ENCODE assay signal across 8 cellular contexts in genomic region chr4:113547487-113548042, GRCh38.
A peak's percentile ranks its signal among the peaks of the same experiment; 100 is the strongest.
DNase-seq lines count a peak whose midpoint lies in the region; ATAC-seq, FAIRE-seq and TF ChIP-seq lines count a peak whose summit lies in the region.

No MANE protein-coding gene starts in this region.

- H3K36me3 ChIP-seq in BE2C (no peaks in the 10 kb centered on the region), kidney (ENCODE audit: control insufficient read depth in 1 of 2, insufficient read depth in 2 of 2, low read length in 2 of 2) (no peaks in the 10 kb centered on the region)

- H3K4me3 ChIP-seq in BE2C (ENCODE audit: low read depth, low read length) (no peak overlapping the region), kidney (ENCODE audit: low read length in 2 of 2) (no peak overlapping the region)

- no peak overlapping the region for H3K9ac ChIP-seq in kidney (ENCODE audit: low read length in 2 of 2)

- no peaks in the 10 kb centered on the region for H3K9me3 Mint-ChIP-seq in activated B cell treated with CpG ODN at 0.5 μM for 24 hours

- peak; percentile 87 for DNase-seq in BE2C
- DNase-seq in GM19238 (ENCODE audit: insufficient read length, low spot score), result peak; percentile 43
- DNase-seq in NCI-H446 treated with DMSO at 0.1 percent for 48 hours (lab: John Stamatoyannopoulos, UW), result peak; percentile 81
- DNase-seq in activated B cell treated with CpG ODN at 0.5 μM for 24 hours, result peak; percentile 62
- DNase-seq in caudate nucleus (lab: John Stamatoyannopoulos, UW), result peak in 60 of 61 donors; percentile 5 to 87 (median 59)
- DNase-seq in kidney, result peak; percentile 92
- peak; percentile 69 to 84 (median 78) for DNase-seq in stimulated activated CD4-positive, alpha-beta T cell treated with anti-CD3 and anti-CD28 coated beads, Interleukin-1b, Interleukin-23, amount 100 ng/mL, for 24 hours (ENCODE audit: low read depth in 4 of 4, low spot score in 1 of 4)

- H3K9me3 ChIP-seq in BE2C (no peaks in the 10 kb centered on the region), kidney (ENCODE audit: control insufficient read depth in 1 of 2, low read length in 2 of 2) (no peaks in the 10 kb centered on the region)

- POLR2A ChIA-PET in activated B cell treated with CpG ODN at 0.5 μM for 24 hours (lab: Charles Lee), result interaction anchor here (0.6 to 3.1 kb wide), 17 partner anchors 12 to 289 kb away, joined by 3 to 86 read pairs (median 4); partner anchors contain the start of gene CAMK2D

- H3K27me3 ChIP-seq in BE2C, result no peaks in the 10 kb centered on the region

- peaks cover 35% of the 10 kb centered on the region for H3K36me3 Mint-ChIP-seq in activated B cell treated with CpG ODN at 0.5 μM for 24 hours (ENCODE audit: low read depth)

- H3K4me1 Mint-ChIP-seq in activated B cell treated with CpG ODN at 0.5 μM for 24 hours, result peaks cover 23% of the 10 kb centered on the region

- H3K4me3 Mint-ChIP-seq in activated B cell treated with CpG ODN at 0.5 μM for 24 hours, result no peak overlapping the region

- H3K27ac ChIP-seq in caudate nucleus (ENCODE audit: low read depth, low read length) (no peak overlapping the region), kidney (ENCODE audit: low read depth in 2 of 2, low read length in 2 of 2) (peak overlapping the region; percentile 27 to 73)

- CTCF ChIA-PET in activated B cell treated with CpG ODN at 0.5 μM for 24 hours (lab: Charles Lee), result interaction anchor here (0.6 to 2.2 kb wide), 39 partner anchors 8 to 403 kb away, joined by 3 to 41 read pairs (median 4); no protein-coding TSS in a partner anchor

- intact Hi-C loops in activated B cell treated with CpG ODN at 0.5 μM for 24 hours (cut with micrococcal nuclease), result loop anchor here (1.0 to 10.0 kb wide), 14 partner anchors 17 to 525 kb away; no protein-coding TSS in a partner anchor
- intact Hi-C loops in kidney (cut with DNase I), result loop anchor here (10.0 kb wide), 1 partner anchor 207 kb away; no protein-coding TSS in a partner anchor

- peak; percentile 99 for TF ChIP-seq CTCF in BE2C (IDR thresholded peaks at IDR 0.05; ENCODE audit: low read depth, low read length)
- TF ChIP-seq CTCF in activated B cell treated with CpG ODN at 0.5 μM for 24 hours (IDR thresholded peaks at IDR 0.05), result peak; percentile 67
- peak; percentile 92 for TF ChIP-seq CTCF in kidney (IDR thresholded peaks at IDR 0.05; ENCODE audit: borderline replicate concordance, extremely low read depth, insufficient read depth)

- ATAC-seq in HG03342 (IDR thresholded peaks at IDR 0.05; ENCODE audit: unreplicated experiment) (peak; percentile 99), activated B cell treated with CpG ODN at 0.5 μM for 24 hours (ENCODE audit: low read depth) (peak; percentile 98)

- H3K4me1 ChIP-seq in BE2C, result peaks cover 6% of the 10 kb centered on the region; the same call in 1 of the 2 replicates
- peaks cover 2 to 8% of the 10 kb centered on the region in 2 donors for H3K4me1 ChIP-seq in kidney (ENCODE audit: control insufficient read depth in 1 of 2, insufficient read depth in 1 of 2, low read depth in 1 of 2, low read length in 2 of 2)

- peak; percentile 83 for FAIRE-seq in kidney (lab: Jason Lieb, UNC)

- H3K27ac Mint-ChIP-seq in activated B cell treated with CpG ODN at 0.5 μM for 24 hours, result peak overlapping the region; percentile 69

- H3K27me3 Mint-ChIP-seq in activated B cell treated with CpG ODN at 0.5 μM for 24 hours, result no peaks in the 10 kb centered on the region
